8 cellular contexts compared by ENCODE assay signal in genomic region chr1:230978491-230979388, GRCh38. TPM values are rescaled to one million over a fixed set of nuclear protein-coding genes. Genes with fewer than 3 reads are reported as not detected.
DNase-seq lines count a peak whose midpoint lies in the region; ATAC-seq and TF ChIP-seq lines count a peak whose summit lies in the region.

ARV1 (plus strand) TSS chr1:230979094; CDS start chr1:230979106, 12 bp downstream.
TTC13 (minus strand) TSS chr1:230978861; CDS start chr1:230978830, 31 bp downstream.

- BruUV-seq in mammary epithelial cell (replicated peaks; lab: Mats Ljungman, UMichigan) = no TSS peak

- peak within 1 kb of the TSS; percentile 96 for H2AFZ ChIP-seq in mammary epithelial cell (ENCODE audit: low read depth, low read length)

- H3K79me2 ChIP-seq in mammary epithelial cell (ENCODE audit: insufficient read depth, low read length) = peaks cover 75% of the 10 kb centered on the region

- ATAC-seq in GM18907 (IDR thresholded peaks at IDR 0.05; ENCODE audit: unreplicated experiment) = peak; percentile 95
- ATAC-seq in HG03159 (IDR thresholded peaks at IDR 0.05; ENCODE audit: unreplicated experiment) = peak; percentile 95

- in situ Hi-C loops in mammary epithelial cell (cut with MboI; ENCODE audit: low sequenced_read_pairs in 2 of 2) = no loop called here

- CTCF ChIA-PET in mammary epithelial cell (lab: Charles Lee; ENCODE audit: low non-redundant PET) = no interaction called here

- H3K4me1 ChIP-seq in mammary epithelial cell (ENCODE audit: insufficient read depth, low read length) = peaks cover 6% of the 10 kb centered on the region

- peak; percentile 99 for DNase-seq in AG08396 (ENCODE audit: low spot score)
- DNase-seq in NCI-H2227 (lab: John Stamatoyannopoulos, UW; ENCODE audit: unreplicated experiment) = peak; percentile 99
- DNase-seq in WERI-Rb-1 = peak; percentile 100
- peak; percentile 99 for DNase-seq in mammary epithelial cell

- 3% methylated on average over 25 of the region's 79 CpGs for WGBS in mammary epithelial cell (ENCODE audit: low coverage, missing lambda C conversion rate)

- H3K27me3 ChIP-seq in WERI-Rb-1 (ENCODE audit: insufficient read depth, low read depth, severe bottlenecking) (no peaks in the 10 kb centered on the region), mammary epithelial cell (ENCODE audit: insufficient read depth, low read length) (no peaks in the 10 kb centered on the region)

- H3K9ac ChIP-seq in mammary epithelial cell (ENCODE audit: insufficient read depth, low read length) = peak within 1 kb of the TSS; percentile 78

- TF ChIP-seq CTCF in WERI-Rb-1 (IDR thresholded peaks at IDR 0.05; ENCODE audit: low read depth, low read length) = peak; percentile 94
- peak; percentile 26 to 47 for TF ChIP-seq CTCF in mammary epithelial cell (conservative IDR thresholded peaks at IDR 0.05 in 1 of 2, IDR thresholded peaks at IDR 0.05 in 1 of 2; ENCODE audit: extremely low read depth in 1 of 2, insufficient read depth in 1 of 2, low read depth in 1 of 2, low read length in 2 of 2)

- dilution Hi-C loops in mammary epithelial cell (cut with HindIII; ENCODE audit: low sequenced_read_pairs) = no loop called here

- intact Hi-C loops in mammary epithelial cell (cut with micrococcal nuclease) = loop anchor here (1.0 to 5.0 kb wide), 6 partner anchors 34 to 336 kb away; partner anchors contain the start of gene COG2

- no peaks in the 10 kb centered on the region for H4K20me1 ChIP-seq in mammary epithelial cell (ENCODE audit: insufficient read depth, low read length)

- peaks cover 5% of the 10 kb centered on the region for H3K36me3 ChIP-seq in WERI-Rb-1
- peaks cover 4% of the 10 kb centered on the region for H3K36me3 ChIP-seq in mammary epithelial cell (ENCODE audit: insufficient read depth, low read length)

- peak within 1 kb of the TSS; percentile 88 for H3K4me2 ChIP-seq in mammary epithelial cell (ENCODE audit: insufficient read depth, low read depth, low read length)

- H3K27ac ChIP-seq in WERI-Rb-1 (peak within 1 kb of the TSS; percentile 80), mammary epithelial cell (ENCODE audit: insufficient read depth, low read depth, low read length) (peak within 1 kb of the TSS; percentile 39), skin epidermis (peak within 1 kb of the TSS; percentile 45 to 91 (median 78))

- H3K9me3 ChIP-seq in WERI-Rb-1 (ENCODE audit: severe bottlenecking) (no peaks in the 10 kb centered on the region), mammary epithelial cell (replicated peaks; ENCODE audit: insufficient read depth, low read length) (no peaks in the 10 kb centered on the region), iPS-18c (ENCODE audit: control insufficient read depth, insufficient read depth, low read length) (no peaks in the 10 kb centered on the region)

- peak within 1 kb of the TSS; percentile 88 for H3K4me3 ChIP-seq in WERI-Rb-1 (ENCODE audit: low read depth, low read length)
- H3K4me3 ChIP-seq in mammary epithelial cell (replicated peaks in 1 of 3; ENCODE audit: insufficient read depth in 1 of 3, low read depth in 2 of 3, low read length in 3 of 3) = peak within 1 kb of the TSS; percentile 70 to 84 (median 84)
- peak within 1 kb of the TSS; percentile 82 for H3K4me3 ChIP-seq in iPS-18c (ENCODE audit: insufficient read depth, low read depth, low read length)
- H3K4me3 ChIP-seq in skin epidermis = peak within 1 kb of the TSS; percentile 61 to 98 (median 89)

RNA-seq across cellular contexts. Expression of gene ARV1, which starts in this region (rescaled TPM):
- 10 to 100 TPM; 14.5 to 22.4 TPM for total RNA-seq in mammary epithelial cell
- 21.8 TPM for polyA plus RNA-seq in mammary epithelial cell
- polyA minus RNA-seq in mammary epithelial cell = 9.2 TPM

RNA-seq across cellular contexts. Expression of gene TTC13, which starts in this region (rescaled TPM):
- total RNA-seq in mammary epithelial cell = 10 to 100 TPM; 11.9 to 12.5 TPM
- 4.1 TPM for polyA plus RNA-seq in mammary epithelial cell
- polyA minus RNA-seq in mammary epithelial cell = 33.4 TPM

Comparison
In these comparisons a context has a peak if more than half of its experiments do, and no peak if none do; other contexts are left out.
1. Peak in every context shown above with its lines: DNase-seq, ATAC-seq, H3K4me3 ChIP-seq and H3K27ac ChIP-seq.